In the genomic region with DNA sequence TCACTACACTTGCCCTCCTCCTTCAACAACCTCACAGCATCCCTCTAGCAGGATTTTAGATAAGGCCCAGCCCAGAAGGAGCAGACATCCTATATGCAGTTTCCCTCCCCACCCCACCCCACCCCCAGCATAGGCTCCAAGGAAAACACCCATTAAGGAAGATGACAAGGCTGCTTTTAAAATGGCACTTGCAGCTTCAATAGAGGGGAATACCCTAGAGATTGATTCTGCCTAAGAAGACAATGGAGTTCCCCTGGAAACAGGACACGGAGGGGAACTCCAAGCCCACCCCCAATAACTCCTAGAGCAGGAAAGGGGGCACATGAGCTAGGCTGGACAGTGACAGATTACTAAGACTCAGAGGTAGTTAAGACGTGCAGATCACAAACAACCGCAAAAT, we compare ENCODE assay signal across 21 cellular contexts.
"Had no signal": no experiment of that assay in that cellular context is flagged by ENCODE, and none has a peak within 500 bp of the region (broad histone marks: within the 10 kb centered on the region; RNA-seq: fewer than 3 reads in every experiment).

No MANE protein-coding gene starts in this region.

- H3K4me1 Mint-ChIP-seq: activated CD4-positive, alpha-beta T cell treated with anti-CD3 and anti-CD28 coated beads, Interleukin-2, amount 10 ng/mL, durations not matched to agents 24 days and 14 days; activated CD8-positive, alpha-beta memory T cell treated with anti-CD3 and anti-CD28 coated beads, Interleukin-2, amount 10 ng/mL, durations not matched to agents 7 days and 5 days; activated naive CD4-positive, alpha-beta T cell treated with anti-CD3 and anti-CD28 coated beads, Interleukin-2, amount 10 ng/mL, durations not matched to agents 7 days and 5 days; natural killer cell; stimulated activated effector memory CD8-positive, alpha-beta T cell treated with anti-CD3 and anti-CD28 coated beads, Interleukin-12 subunit alpha, Interleukin-12 subunit beta, amount 100 ng/mL, for 72 hours; stimulated activated naive CD8-positive, alpha-beta T cell treated with anti-CD3 and anti-CD28 coated beads, Interleukin-15, amount 100 ng/mL, for 72 hours had no signal

- H3K27ac ChIP-seq: coronary artery, tibial artery had no signal

- DNase-seq: activated CD4-positive, alpha-beta T cell treated with anti-CD3 and anti-CD28 coated beads, Interleukin-2, amount 10 ng/mL, durations not matched to agents 24 days and 14 days; activated CD8-positive, alpha-beta memory T cell treated with anti-CD3 and anti-CD28 coated beads, Interleukin-2, amount 10 ng/mL, durations not matched to agents 7 days and 5 days; activated CD8-positive, alpha-beta T cell treated with anti-CD3 and anti-CD28 coated beads for 36 hours; activated effector memory CD4-positive, alpha-beta T cell treated with anti-CD3 and anti-CD28 coated beads, Interleukin-2, amount 50 U/mL, for 16 hours; activated naive CD4-positive, alpha-beta T cell treated with anti-CD3 and anti-CD28 coated beads, Interleukin-2, amount 10 ng/mL, durations not matched to agents 7 days and 5 days; activated T-cell treated with anti-CD3 and anti-CD28 coated beads for 4 hours; amygdala; cerebellar nuclear complex; hippocampal formation; left ventricle myocardium superior; mammary epithelial cell; midbrain; natural killer cell; occipital lobe; small intestine; stimulated activated CD4-positive, alpha-beta T cell treated with anti-CD3 and anti-CD28 coated beads, Interleukin-2, amount 100 ng/mL, for 24 hours; stimulated activated naive CD8-positive, alpha-beta T cell treated with anti-CD3 and anti-CD28 coated beads, Interleukin-15, amount 100 ng/mL, for 72 hours; tibial artery had no signal

- H3K4me1 ChIP-seq: tibial artery had no signal

- H3K36me3 Mint-ChIP-seq: activated CD8-positive, alpha-beta memory T cell treated with anti-CD3 and anti-CD28 coated beads, Interleukin-2, amount 10 ng/mL, durations not matched to agents 7 days and 5 days; activated naive CD4-positive, alpha-beta T cell treated with anti-CD3 and anti-CD28 coated beads, Interleukin-2, amount 10 ng/mL, durations not matched to agents 7 days and 5 days; natural killer cell; stimulated activated effector memory CD8-positive, alpha-beta T cell treated with anti-CD3 and anti-CD28 coated beads, Interleukin-12 subunit alpha, Interleukin-12 subunit beta, amount 100 ng/mL, for 72 hours had no signal

- H3K9me3 ChIP-seq: tibial artery had no signal

- H3K9me3 Mint-ChIP-seq: activated CD4-positive, alpha-beta T cell treated with anti-CD3 and anti-CD28 coated beads, Interleukin-2, amount 10 ng/mL, durations not matched to agents 24 days and 14 days; activated CD8-positive, alpha-beta T cell treated with anti-CD3 and anti-CD28 coated beads for 36 hours; activated naive CD4-positive, alpha-beta T cell treated with anti-CD3 and anti-CD28 coated beads, Interleukin-2, amount 10 ng/mL, durations not matched to agents 7 days and 5 days; natural killer cell; stimulated activated effector memory CD8-positive, alpha-beta T cell treated with anti-CD3 and anti-CD28 coated beads, Interleukin-12 subunit alpha, Interleukin-12 subunit beta, amount 100 ng/mL, for 72 hours; stimulated activated naive CD8-positive, alpha-beta T cell treated with anti-CD3 and anti-CD28 coated beads, Interleukin-15, amount 100 ng/mL, for 72 hours; T-helper 1 cell treated with Interleukin-12 subunit alpha and Interleukin-12 subunit beta and Interleukin-4 antibody, amounts not matched to agents 30 μg/mL and 1 μg/mL, for 36 hours had no signal

- H3K36me3 ChIP-seq: tibial artery had no signal

- H3K27ac Mint-ChIP-seq: activated CD4-positive, alpha-beta T cell treated with anti-CD3 and anti-CD28 coated beads, Interleukin-2, amount 10 ng/mL, durations not matched to agents 24 days and 14 days; activated CD8-positive, alpha-beta memory T cell treated with anti-CD3 and anti-CD28 coated beads, Interleukin-2, amount 10 ng/mL, durations not matched to agents 7 days and 5 days; activated CD8-positive, alpha-beta T cell treated with anti-CD3 and anti-CD28 coated beads for 36 hours; activated naive CD4-positive, alpha-beta T cell treated with anti-CD3 and anti-CD28 coated beads, Interleukin-2, amount 10 ng/mL, durations not matched to agents 7 days and 5 days; natural killer cell; stimulated activated effector memory CD8-positive, alpha-beta T cell treated with anti-CD3 and anti-CD28 coated beads, Interleukin-12 subunit alpha, Interleukin-12 subunit beta, amount 100 ng/mL, for 72 hours; stimulated activated naive CD8-positive, alpha-beta T cell treated with anti-CD3 and anti-CD28 coated beads, Interleukin-15, amount 100 ng/mL, for 72 hours; T-helper 1 cell treated with Interleukin-12 subunit alpha and Interleukin-12 subunit beta and Interleukin-4 antibody, amounts not matched to agents 30 μg/mL and 1 μg/mL, for 36 hours had no signal

- H3K4me3 ChIP-seq: coronary artery, tibial artery had no signal

- H3K4me3 Mint-ChIP-seq: activated CD4-positive, alpha-beta T cell treated with anti-CD3 and anti-CD28 coated beads, Interleukin-2, amount 10 ng/mL, durations not matched to agents 24 days and 14 days; activated CD8-positive, alpha-beta memory T cell treated with anti-CD3 and anti-CD28 coated beads, Interleukin-2, amount 10 ng/mL, durations not matched to agents 7 days and 5 days; activated CD8-positive, alpha-beta T cell treated with anti-CD3 and anti-CD28 coated beads for 36 hours; activated naive CD4-positive, alpha-beta T cell treated with anti-CD3 and anti-CD28 coated beads, Interleukin-2, amount 10 ng/mL, durations not matched to agents 7 days and 5 days; natural killer cell; stimulated activated effector memory CD8-positive, alpha-beta T cell treated with anti-CD3 and anti-CD28 coated beads, Interleukin-12 subunit alpha, Interleukin-12 subunit beta, amount 100 ng/mL, for 72 hours; stimulated activated naive CD8-positive, alpha-beta T cell treated with anti-CD3 and anti-CD28 coated beads, Interleukin-15, amount 100 ng/mL, for 72 hours; T-helper 1 cell treated with Interleukin-12 subunit alpha and Interleukin-12 subunit beta and Interleukin-4 antibody, amounts not matched to agents 30 μg/mL and 1 μg/mL, for 36 hours had no signal
